ENCODE assay signal across 1 cellular context in the genomic region with DNA sequence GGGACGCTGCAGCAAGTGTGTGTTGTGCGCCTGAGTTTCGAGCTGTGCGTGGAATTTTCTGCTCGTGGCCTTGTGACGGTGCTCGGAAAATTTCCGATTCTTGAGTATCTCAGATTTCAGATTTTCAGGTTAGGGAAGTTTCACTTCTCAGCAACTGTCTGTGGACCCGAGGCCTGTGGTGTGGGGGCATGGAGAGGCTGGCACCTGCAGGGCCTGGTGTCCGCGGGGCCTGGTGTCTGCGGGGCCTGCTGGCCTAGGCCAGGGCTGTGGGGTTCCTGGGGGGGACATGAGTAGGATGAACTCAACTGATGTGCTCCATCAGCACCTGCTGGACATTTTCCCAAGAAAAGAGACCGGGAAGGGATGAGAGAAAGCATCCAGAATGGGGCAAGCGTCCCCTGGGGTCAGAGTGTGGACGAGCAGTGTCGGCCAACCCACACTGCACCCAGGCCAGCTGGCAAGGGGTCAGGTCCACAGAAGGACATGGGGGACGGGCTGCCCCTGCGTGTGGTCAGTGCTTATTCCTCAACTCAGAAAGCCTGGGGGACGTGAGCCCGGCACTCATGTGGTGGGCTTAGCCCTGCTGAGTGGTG.
TF ChIP-seq lines count a peak whose summit lies in the region.

No MANE protein-coding gene starts in this region.

TF ChIP-seq in H1, 55 proteins besides CTCF, POLR2A, EP300 and RAD21:
- TF ChIP-seq SUZ12 (IDR thresholded peaks at IDR 0.05; ENCODE audit: low read length) (no peak), TCF12 (IDR thresholded peaks at IDR 0.05; ENCODE audit: low read depth, low read length) (no peak), TAF7 (optimal IDR thresholded peaks at IDR 0.05; ENCODE audit: borderline replicate concordance, low read depth, low read length) (no peak), EGR1 (IDR thresholded peaks at IDR 0.05; ENCODE audit: borderline replicate concordance, low read depth, low read length) (no peak), TEAD4 (IDR thresholded peaks at IDR 0.05; ENCODE audit: low read depth, low read length) (no peak), CBX8 (IDR thresholded peaks at IDR 0.05; ENCODE audit: borderline replicate concordance, low read depth, low read length) (no peak), JUN (IDR thresholded peaks at IDR 0.05; ENCODE audit: low read depth, low read length) (no peak), CBX5 (IDR thresholded peaks at IDR 0.05; ENCODE audit: low read depth, low read length) (no peak), JUND (IDR thresholded peaks at IDR 0.05; ENCODE audit: low read length) (no peak), SP4 (IDR thresholded peaks at IDR 0.05; ENCODE audit: low read length) (no peak), SP2 (IDR thresholded peaks at IDR 0.05; ENCODE audit: low read length) (no peak), RBBP5 (IDR thresholded peaks at IDR 0.05; ENCODE audit: borderline replicate concordance, low read depth, low read length) (no peak), SRF (IDR thresholded peaks at IDR 0.05; ENCODE audit: low read depth, low read length) (no peak), TAF1 (IDR thresholded peaks at IDR 0.05; ENCODE audit: low read depth, low read length) (no peak), RXRA (IDR thresholded peaks at IDR 0.05; ENCODE audit: insufficient read depth, low read depth, low read length) (no peak)
- TF ChIP-seq, protein P1, sequence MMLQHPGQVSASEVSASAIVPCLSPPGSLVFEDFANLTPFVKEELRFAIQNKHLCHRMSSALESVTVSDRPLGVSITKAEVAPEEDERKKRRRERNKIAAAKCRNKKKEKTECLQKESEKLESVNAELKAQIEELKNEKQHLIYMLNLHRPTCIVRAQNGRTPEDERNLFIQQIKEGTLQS (IDR thresholded peaks at IDR 0.05; ENCODE audit: insufficient read depth, low read depth, low read length): no peak
- TF ChIP-seq, protein P2, sequence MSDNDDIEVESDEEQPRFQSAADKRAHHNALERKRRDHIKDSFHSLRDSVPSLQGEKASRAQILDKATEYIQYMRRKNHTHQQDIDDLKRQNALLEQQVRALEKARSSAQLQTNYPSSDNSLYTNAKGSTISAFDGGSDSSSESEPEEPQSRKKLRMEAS (IDR thresholded peaks at IDR 0.05): no peak
- TF ChIP-seq, protein P3, sequence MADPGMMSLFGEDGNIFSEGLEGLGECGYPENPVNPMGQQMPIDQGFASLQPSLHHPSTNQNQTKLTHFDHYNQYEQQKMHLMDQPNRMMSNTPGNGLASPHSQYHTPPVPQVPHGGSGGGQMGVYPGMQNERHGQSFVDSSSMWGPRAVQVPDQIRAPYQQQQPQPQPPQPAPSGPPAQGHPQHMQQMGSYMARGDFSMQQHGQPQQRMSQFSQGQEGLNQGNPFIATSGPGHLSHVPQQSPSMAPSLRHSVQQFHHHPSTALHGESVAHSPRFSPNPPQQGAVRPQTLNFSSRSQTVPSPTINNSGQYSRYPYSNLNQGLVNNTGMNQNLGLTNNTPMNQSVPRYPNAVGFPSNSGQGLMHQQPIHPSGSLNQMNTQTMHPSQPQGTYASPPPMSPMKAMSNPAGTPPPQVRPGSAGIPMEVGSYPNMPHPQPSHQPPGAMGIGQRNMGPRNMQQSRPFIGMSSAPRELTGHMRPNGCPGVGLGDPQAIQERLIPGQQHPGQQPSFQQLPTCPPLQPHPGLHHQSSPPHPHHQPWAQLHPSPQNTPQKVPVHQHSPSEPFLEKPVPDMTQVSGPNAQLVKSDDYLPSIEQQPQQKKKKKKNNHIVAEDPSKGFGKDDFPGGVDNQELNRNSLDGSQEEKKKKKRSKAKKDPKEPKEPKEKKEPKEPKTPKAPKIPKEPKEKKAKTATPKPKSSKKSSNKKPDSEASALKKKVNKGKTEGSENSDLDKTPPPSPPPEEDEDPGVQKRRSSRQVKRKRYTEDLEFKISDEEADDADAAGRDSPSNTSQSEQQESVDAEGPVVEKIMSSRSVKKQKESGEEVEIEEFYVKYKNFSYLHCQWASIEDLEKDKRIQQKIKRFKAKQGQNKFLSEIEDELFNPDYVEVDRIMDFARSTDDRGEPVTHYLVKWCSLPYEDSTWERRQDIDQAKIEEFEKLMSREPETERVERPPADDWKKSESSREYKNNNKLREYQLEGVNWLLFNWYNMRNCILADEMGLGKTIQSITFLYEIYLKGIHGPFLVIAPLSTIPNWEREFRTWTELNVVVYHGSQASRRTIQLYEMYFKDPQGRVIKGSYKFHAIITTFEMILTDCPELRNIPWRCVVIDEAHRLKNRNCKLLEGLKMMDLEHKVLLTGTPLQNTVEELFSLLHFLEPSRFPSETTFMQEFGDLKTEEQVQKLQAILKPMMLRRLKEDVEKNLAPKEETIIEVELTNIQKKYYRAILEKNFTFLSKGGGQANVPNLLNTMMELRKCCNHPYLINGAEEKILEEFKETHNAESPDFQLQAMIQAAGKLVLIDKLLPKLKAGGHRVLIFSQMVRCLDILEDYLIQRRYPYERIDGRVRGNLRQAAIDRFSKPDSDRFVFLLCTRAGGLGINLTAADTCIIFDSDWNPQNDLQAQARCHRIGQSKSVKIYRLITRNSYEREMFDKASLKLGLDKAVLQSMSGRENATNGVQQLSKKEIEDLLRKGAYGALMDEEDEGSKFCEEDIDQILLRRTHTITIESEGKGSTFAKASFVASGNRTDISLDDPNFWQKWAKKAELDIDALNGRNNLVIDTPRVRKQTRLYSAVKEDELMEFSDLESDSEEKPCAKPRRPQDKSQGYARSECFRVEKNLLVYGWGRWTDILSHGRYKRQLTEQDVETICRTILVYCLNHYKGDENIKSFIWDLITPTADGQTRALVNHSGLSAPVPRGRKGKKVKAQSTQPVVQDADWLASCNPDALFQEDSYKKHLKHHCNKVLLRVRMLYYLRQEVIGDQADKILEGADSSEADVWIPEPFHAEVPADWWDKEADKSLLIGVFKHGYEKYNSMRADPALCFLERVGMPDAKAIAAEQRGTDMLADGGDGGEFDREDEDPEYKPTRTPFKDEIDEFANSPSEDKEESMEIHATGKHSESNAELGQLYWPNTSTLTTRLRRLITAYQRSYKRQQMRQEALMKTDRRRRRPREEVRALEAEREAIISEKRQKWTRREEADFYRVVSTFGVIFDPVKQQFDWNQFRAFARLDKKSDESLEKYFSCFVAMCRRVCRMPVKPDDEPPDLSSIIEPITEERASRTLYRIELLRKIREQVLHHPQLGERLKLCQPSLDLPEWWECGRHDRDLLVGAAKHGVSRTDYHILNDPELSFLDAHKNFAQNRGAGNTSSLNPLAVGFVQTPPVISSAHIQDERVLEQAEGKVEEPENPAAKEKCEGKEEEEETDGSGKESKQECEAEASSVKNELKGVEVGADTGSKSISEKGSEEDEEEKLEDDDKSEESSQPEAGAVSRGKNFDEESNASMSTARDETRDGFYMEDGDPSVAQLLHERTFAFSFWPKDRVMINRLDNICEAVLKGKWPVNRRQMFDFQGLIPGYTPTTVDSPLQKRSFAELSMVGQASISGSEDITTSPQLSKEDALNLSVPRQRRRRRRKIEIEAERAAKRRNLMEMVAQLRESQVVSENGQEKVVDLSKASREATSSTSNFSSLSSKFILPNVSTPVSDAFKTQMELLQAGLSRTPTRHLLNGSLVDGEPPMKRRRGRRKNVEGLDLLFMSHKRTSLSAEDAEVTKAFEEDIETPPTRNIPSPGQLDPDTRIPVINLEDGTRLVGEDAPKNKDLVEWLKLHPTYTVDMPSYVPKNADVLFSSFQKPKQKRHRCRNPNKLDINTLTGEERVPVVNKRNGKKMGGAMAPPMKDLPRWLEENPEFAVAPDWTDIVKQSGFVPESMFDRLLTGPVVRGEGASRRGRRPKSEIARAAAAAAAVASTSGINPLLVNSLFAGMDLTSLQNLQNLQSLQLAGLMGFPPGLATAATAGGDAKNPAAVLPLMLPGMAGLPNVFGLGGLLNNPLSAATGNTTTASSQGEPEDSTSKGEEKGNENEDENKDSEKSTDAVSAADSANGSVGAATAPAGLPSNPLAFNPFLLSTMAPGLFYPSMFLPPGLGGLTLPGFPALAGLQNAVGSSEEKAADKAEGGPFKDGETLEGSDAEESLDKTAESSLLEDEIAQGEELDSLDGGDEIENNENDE (IDR thresholded peaks at IDR 0.05; ENCODE audit: insufficient replicate concordance, low read length): no peak
